In genomic region chr2:69584127-69584889, GRCh38 we compare ENCODE assay signal across 15 cellular contexts. TPM values are rescaled to one million over a fixed set of nuclear protein-coding genes. Genes with fewer than 3 reads are reported as not detected.
DNase-seq lines count a peak whose midpoint lies in the region; ATAC-seq and TF ChIP-seq lines count a peak whose summit lies in the region.
"Had no signal": no experiment of that assay in that cellular context is flagged by ENCODE, and none has a peak within 500 bp of the region (broad histone marks: within the 10 kb centered on the region; RNA-seq: fewer than 3 reads in every experiment).

No MANE protein-coding gene starts in this region.

- BruUV-seq in Caco-2 (replicated peaks; lab: Mats Ljungman, UMichigan), result no TSS peak

- no peaks in the 10 kb centered on the region for H3K36me3 ChIP-seq in left ventricle myocardium inferior
- H3K36me3 ChIP-seq in Caco-2 (ENCODE audit: control insufficient read depth, insufficient read depth, low read length), result no peaks in the 10 kb centered on the region
- H3K36me3 ChIP-seq: cardiac muscle cell had no signal

- ATAC-seq in Right ventricle myocardium superior (ENCODE audit: poor library complexity), result no peak
- no peak for ATAC-seq in effector memory CD8-positive, alpha-beta T cell (replicated peaks)

- peak overlapping the region; percentile 24 to 52 for H3K27ac Mint-ChIP-seq in effector memory CD8-positive, alpha-beta T cell
- no peak overlapping the region for H3K27ac Mint-ChIP-seq in Caco-2 (ENCODE audit: unreplicated experiment)
- H3K27ac Mint-ChIP-seq: type B pancreatic cell had no signal

- no peaks in the 10 kb centered on the region for H3K27me3 Mint-ChIP-seq in effector memory CD8-positive, alpha-beta T cell
- no peaks in the 10 kb centered on the region for H3K27me3 Mint-ChIP-seq in Caco-2 (ENCODE audit: insufficient read depth, unreplicated experiment)
- H3K27me3 Mint-ChIP-seq: type B pancreatic cell had no signal

- H3K4me1 ChIP-seq in left ventricle myocardium inferior (peaks cover 96% of the 10 kb centered on the region), Caco-2 (peaks cover 33% of the 10 kb centered on the region)

- H3K27me3 ChIP-seq in left ventricle myocardium inferior (ENCODE audit: low read depth), result no peaks in the 10 kb centered on the region
- no peaks in the 10 kb centered on the region for H3K27me3 ChIP-seq in Caco-2 (replicated peaks; ENCODE audit: control insufficient read depth, insufficient read depth, low read length)
- H3K27me3 ChIP-seq: cardiac muscle cell had no signal

- H3K36me3 Mint-ChIP-seq in effector memory CD8-positive, alpha-beta T cell (ENCODE audit: insufficient read depth), result peaks cover 5% of the 10 kb centered on the region
- no peaks in the 10 kb centered on the region for H3K36me3 Mint-ChIP-seq in Caco-2 (ENCODE audit: insufficient read depth, unreplicated experiment)
- H3K36me3 Mint-ChIP-seq: type B pancreatic cell had no signal

- DNase-seq in left ventricle myocardium inferior (no peak), Right ventricle myocardium superior (no peak), NOMO-1 treated with dmso at 0.1 percent for 144 hours (lab: John Stamatoyannopoulos, UW; ENCODE audit: unreplicated experiment) (peak; percentile 39), GM03348 (ENCODE audit: low spot score) (no peak), DMS114 treated with DMSO at 0.1 percent for 48 hours (lab: John Stamatoyannopoulos, UW; ENCODE audit: unreplicated experiment) (no peak), H4 (ENCODE audit: low spot score) (no peak), Caco-2 (no peak)
- DNase-seq in effector memory CD8-positive, alpha-beta T cell, result no peak
- DNase-seq: IMR-90, islet precursor cell, NCI-H1436 treated with DMSO at 0.1 percent for 48 hours, NCI-H526 had no signal

- TF ChIP-seq CTCF in left ventricle myocardium inferior (IDR thresholded peaks at IDR 0.05; ENCODE audit: borderline replicate concordance) (no peak), Caco-2 (IDR thresholded peaks at IDR 0.05; ENCODE audit: insufficient read depth in 1 of 2, low read depth in 1 of 2, low read length in 1 of 2, severe bottlenecking in 1 of 2, unreplicated experiment in 1 of 2) (no peak)

- intact Hi-C loops in left ventricle myocardium inferior (cut with micrococcal nuclease) (no loop called here), Right ventricle myocardium superior (cut with DNase I) (no loop called here), Caco-2 (cut with micrococcal nuclease; ENCODE audit: unreplicated experiment) (no loop called here)

- POLR2A ChIA-PET in Caco-2 (lab: Charles Lee), result interaction anchor here (0.5 kb wide), 1 partner anchor 12 kb away, joined by 4 read pairs; no protein-coding TSS in a partner anchor

- H3K4me3 Mint-ChIP-seq in effector memory CD8-positive, alpha-beta T cell, result peak overlapping the region; percentile 26 to 50
- H3K4me3 Mint-ChIP-seq in Caco-2 (ENCODE audit: unreplicated experiment), result no peak overlapping the region
- H3K4me3 Mint-ChIP-seq: type B pancreatic cell had no signal

- H3K27ac ChIP-seq in left ventricle myocardium inferior (replicated peaks), result peak overlapping the region; percentile 88
- H3K27ac ChIP-seq: RWPE1 had no signal

- CTCF ChIA-PET in Caco-2 (lab: Charles Lee), result no interaction called here

- H3K4me3 ChIP-seq in left ventricle myocardium inferior, result no peak overlapping the region
- no peak overlapping the region for H3K4me3 ChIP-seq in Caco-2 (ENCODE audit: low read depth, low read length)
- H3K4me3 ChIP-seq: cardiac muscle cell had no signal

- H3K9me3 Mint-ChIP-seq in effector memory CD8-positive, alpha-beta T cell, result no peaks in the 10 kb centered on the region
- H3K9me3 Mint-ChIP-seq in Caco-2 (ENCODE audit: unreplicated experiment), result no peaks in the 10 kb centered on the region
- H3K9me3 Mint-ChIP-seq: type B pancreatic cell had no signal

- peaks cover 66 to 70% of the 10 kb centered on the region in 2 donors for H3K4me1 Mint-ChIP-seq in effector memory CD8-positive, alpha-beta T cell (ENCODE audit: low read depth in 2 of 2)
- H3K4me1 Mint-ChIP-seq in Caco-2 (ENCODE audit: low read depth, unreplicated experiment), result peaks cover 45% of the 10 kb centered on the region

- no peaks in the 10 kb centered on the region for H3K9me3 ChIP-seq in left ventricle myocardium inferior (replicated peaks)
- no peaks in the 10 kb centered on the region for H3K9me3 ChIP-seq in Caco-2

RNA-seq across cellular contexts. Expression of gene AAK1, which starts 59.2 kb away (rescaled TPM):
- total RNA-seq in left ventricle myocardium inferior, result 133 TPM
- total RNA-seq in Right ventricle myocardium superior, result 87.2 TPM
- 11.5 and 19.8 TPM in 2 replicates for total RNA-seq in H4 (2014; rRNA removed; shearing (Covaris generic))
- total RNA-seq in Caco-2 (2022), result 39.7 and 50.8 TPM in 2 replicates
